17 cellular contexts compared by ENCODE assay signal in the genomic region with DNA sequence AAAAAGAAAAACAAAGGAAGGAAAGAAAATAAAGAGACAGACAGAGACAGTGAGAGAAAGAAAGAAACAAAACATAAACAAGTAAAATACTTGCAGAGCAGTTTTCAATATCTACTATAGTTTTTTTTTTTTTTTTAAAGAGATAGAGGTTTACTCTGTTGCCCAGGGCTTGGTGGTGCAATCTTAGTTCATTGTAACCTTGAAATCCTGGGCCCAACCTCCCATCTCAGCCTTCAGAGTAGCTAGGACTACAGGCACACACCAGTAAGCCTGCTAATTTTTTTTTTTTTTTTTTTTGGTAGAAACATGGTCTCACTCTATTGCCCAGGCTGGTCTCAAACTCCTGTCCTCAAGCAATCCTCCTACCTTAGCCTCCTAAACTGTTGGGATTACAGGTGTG. TPM values are rescaled to one million over a fixed set of nuclear protein-coding genes. Genes with fewer than 3 reads are reported as not detected.
DNase-seq lines count a peak whose midpoint lies in the region; ATAC-seq, FAIRE-seq and TF ChIP-seq lines count a peak whose summit lies in the region.
"Had no signal": no experiment of that assay in that cellular context is flagged by ENCODE, and none has a peak within 500 bp of the region (broad histone marks: within the 10 kb centered on the region; RNA-seq: fewer than 3 reads in every experiment).

No MANE protein-coding gene starts in this region.

- no peak overlapping the region for H3K4me3 Mint-ChIP-seq in CD8-positive, alpha-beta memory T cell
- H3K4me3 Mint-ChIP-seq in HFFc6 (no peak overlapping the region), memory B cell (no peak overlapping the region)
- no peak overlapping the region for H3K4me3 Mint-ChIP-seq in activated T-cell treated with anti-CD3 and anti-CD28 coated beads, Interleukin-2, amount 50 U/mL, for 4 hours
- H3K4me3 Mint-ChIP-seq: B cell; CD4-positive, alpha-beta T cell had no signal

- peaks cover 4% of the 10 kb centered on the region for H3K4me1 ChIP-seq in CD8-positive, alpha-beta memory T cell (ENCODE audit: insufficient read depth, low read length)
- no peaks in the 10 kb centered on the region for H3K4me1 ChIP-seq in K562 (replicated peaks in 1 of 2; ENCODE audit: control insufficient read depth in 2 of 2, insufficient read depth in 2 of 2, low read length in 2 of 2)

- peaks cover 55% of the 10 kb centered on the region for H3K79me2 ChIP-seq in K562 (ENCODE audit: control insufficient read depth, insufficient read depth, low read length)

- TF ChIP-seq CTCF in HFFc6 (IDR thresholded peaks at IDR 0.05) (no peak), K562 (IDR thresholded peaks at IDR 0.05 in 2 of 3, conservative IDR thresholded peaks at IDR 0.05 in 1 of 3; ENCODE audit: insufficient read depth in 2 of 3, low read depth in 1 of 3, low read length in 3 of 3) (no peak)

- peaks cover 13 to 37% (median 16%) of the 10 kb centered on the region in 3 donors for H3K36me3 Mint-ChIP-seq in CD8-positive, alpha-beta memory T cell
- H3K36me3 Mint-ChIP-seq in HFFc6 (ENCODE audit: low read depth) = peaks cover 18% of the 10 kb centered on the region
- peaks cover 22% of the 10 kb centered on the region for H3K36me3 Mint-ChIP-seq in memory B cell
- peaks cover 24% of the 10 kb centered on the region for H3K36me3 Mint-ChIP-seq in activated T-cell treated with anti-CD3 and anti-CD28 coated beads, Interleukin-2, amount 50 U/mL, for 4 hours (ENCODE audit: insufficient read depth)

- no peak overlapping the region for H3K4me3 ChIP-seq in CD8-positive, alpha-beta memory T cell (ENCODE audit: low read length)
- no peak overlapping the region for H3K4me3 ChIP-seq in K562
- H3K4me3 ChIP-seq: GM12878, GM23248 had no signal

- no peak for TF ChIP-seq POLR2A in K562 (conservative IDR thresholded peaks at IDR 0.05)

- H4K20me1 ChIP-seq in K562 (replicated peaks; ENCODE audit: control insufficient read depth, insufficient read depth, low read length) = no peaks in the 10 kb centered on the region

- H3K9ac ChIP-seq in K562 (ENCODE audit: insufficient read depth in 1 of 2, low read depth in 2 of 2, low read length in 2 of 2) = no peak overlapping the region
- H3K9ac ChIP-seq: GM23248 had no signal

- H3K27ac Mint-ChIP-seq in CD8-positive, alpha-beta memory T cell = peak overlapping the region in 5 of 8 donors; percentile 30 to 80 (median 51)
- 0 out of 2 replicates have a peak overlapping the region, but pooled peaks have one; percentile 11 for H3K27ac Mint-ChIP-seq in HFFc6
- H3K27ac Mint-ChIP-seq in memory B cell = peak overlapping the region; percentile 48

- no peak overlapping the region for H3K4me2 ChIP-seq in K562 (ENCODE audit: insufficient read depth, low read length)

- no peaks in the 10 kb centered on the region for H3K27me3 Mint-ChIP-seq in CD8-positive, alpha-beta memory T cell
- H3K27me3 Mint-ChIP-seq in HFFc6 (ENCODE audit: insufficient read depth) (no peaks in the 10 kb centered on the region), memory B cell (no peaks in the 10 kb centered on the region)
- H3K27me3 Mint-ChIP-seq in activated T-cell treated with anti-CD3 and anti-CD28 coated beads, Interleukin-2, amount 50 U/mL, for 4 hours (ENCODE audit: low read depth) = no peaks in the 10 kb centered on the region
- H3K27me3 Mint-ChIP-seq: B cell; CD4-positive, alpha-beta T cell had no signal

- no TSS peak for BruUV-seq in K562 (replicated peaks; lab: Mats Ljungman, UMichigan)

- no peaks in the 10 kb centered on the region for H3K9me3 Mint-ChIP-seq in CD8-positive, alpha-beta memory T cell
- peaks cover 10% of the 10 kb centered on the region for H3K9me3 Mint-ChIP-seq in HFFc6
- peaks cover 2% of the 10 kb centered on the region for H3K9me3 Mint-ChIP-seq in memory B cell
- H3K9me3 Mint-ChIP-seq in activated T-cell treated with anti-CD3 and anti-CD28 coated beads, Interleukin-2, amount 50 U/mL, for 4 hours = peaks cover 9% of the 10 kb centered on the region

- CTCF ChIA-PET in CD8-positive, alpha-beta memory T cell (lab: Charles Lee) = no interaction called here
- CTCF ChIA-PET in K562 (lab: Yijun Ruan, JAX; ENCODE audit: low intra/inter-chr PET ratio) = no interaction called here

- H3K9me1 ChIP-seq in K562 (ENCODE audit: control insufficient read depth, insufficient read depth, low read length) = no peaks in the 10 kb centered on the region

- H3K27ac ChIP-seq in CD8-positive, alpha-beta memory T cell (ENCODE audit: low read depth, low read length) = no peak overlapping the region
- no peak overlapping the region for H3K27ac ChIP-seq in K562 (ENCODE audit: extremely low read depth, low read depth, low read length)
- H3K27ac ChIP-seq: GM23248, HL-60 had no signal

- H3K4me1 Mint-ChIP-seq in CD8-positive, alpha-beta memory T cell = peaks cover 34 to 52% (median 39%) of the 10 kb centered on the region in 3 donors
- H3K4me1 Mint-ChIP-seq in HFFc6 (ENCODE audit: low read depth) (no peaks in the 10 kb centered on the region), memory B cell (peaks cover 14% of the 10 kb centered on the region)
- peaks cover 19% of the 10 kb centered on the region for H3K4me1 Mint-ChIP-seq in activated T-cell treated with anti-CD3 and anti-CD28 coated beads, Interleukin-2, amount 50 U/mL, for 4 hours (ENCODE audit: low read depth)

- POLR2A ChIA-PET in CD8-positive, alpha-beta memory T cell (lab: Charles Lee) = no interaction called here
- POLR2A ChIA-PET in K562 (lab: Yijun Ruan, JAX) = no interaction called here

- no peak for TF ChIP-seq EP300 in K562 (IDR thresholded peaks at IDR 0.05; ENCODE audit: low read length)

- DNase-seq in CD8-positive, alpha-beta memory T cell = no peak
- DNase-seq in HFFc6 (no peak), K562 (ENCODE audit: extremely low read depth in 1 of 4, low spot score in 3 of 4) (no peak), memory B cell (ENCODE audit: low spot score in 2 of 2) (no peak)
- no peak for DNase-seq in activated T-cell treated with anti-CD3 and anti-CD28 coated beads, Interleukin-2, amount 50 U/mL, for 4 hours
- DNase-seq: C1 segment of cervical spinal cord; CD4-positive, alpha-beta T cell; DMS79; GM23248 had no signal

- intact Hi-C loops in K562 (cut with micrococcal nuclease) = no loop called here

- peaks cover 3% of the 10 kb centered on the region for H3K36me3 ChIP-seq in CD8-positive, alpha-beta memory T cell (ENCODE audit: insufficient read depth, low read length)
- H3K36me3 ChIP-seq in K562 (ENCODE audit: control insufficient read depth, insufficient read depth, low read length) = peaks cover 42% of the 10 kb centered on the region; the same call in 2 of the 3 replicates

- no peak for FAIRE-seq in K562 (lab: Jason Lieb, UNC)
- FAIRE-seq: A204.1, H54 had no signal

- TF ChIP-seq RAD21 in K562 (CRISPR knock-in tag; conservative IDR thresholded peaks at IDR 0.05 in 1 of 2, IDR thresholded peaks at IDR 0.05 in 1 of 2) = no peak

- no peak overlapping the region for H2AFZ ChIP-seq in K562 (ENCODE audit: low read depth, low read length)
- H2AFZ ChIP-seq: GM23248 had no signal

- H3K27me3 ChIP-seq in CD8-positive, alpha-beta memory T cell (ENCODE audit: insufficient read depth, low read length, poor library complexity, severe bottlenecking) = no peaks in the 10 kb centered on the region
- H3K27me3 ChIP-seq in K562 (ENCODE audit: control insufficient read depth in 2 of 2, insufficient read depth in 2 of 2, low read length in 2 of 2) = no peaks in the 10 kb centered on the region

- no peaks in the 10 kb centered on the region for H3K9me3 ChIP-seq in CD8-positive, alpha-beta memory T cell (ENCODE audit: low read length)
- H3K9me3 ChIP-seq in K562 (replicated peaks; ENCODE audit: control insufficient read depth, insufficient read depth, low read depth, low read length) = peaks cover 4% of the 10 kb centered on the region; the same call in 1 of the 2 replicates

- ATAC-seq in K562 (peak; percentile 52), memory B cell (ENCODE audit: low read depth) (no peak), GM18502 (IDR thresholded peaks at IDR 0.05; ENCODE audit: poor library complexity, unreplicated experiment) (no peak), HG03378 (IDR thresholded peaks at IDR 0.05; ENCODE audit: unreplicated experiment) (no peak)
- ATAC-seq in activated CD4-positive, CD25-positive, alpha-beta regulatory T cell treated with anti-CD3 and anti-CD28 coated beads, Interleukin-2, amount 50 U/mL, for 24 hours = no peak
- no peak for ATAC-seq in activated T-cell treated with anti-CD3 and anti-CD28 coated beads, Interleukin-2, amount 50 U/mL, for 4 hours
- ATAC-seq: GM12878 had no signal

- in situ Hi-C loops in K562 (cut with MboI) = no loop called here

TF ChIP-seq in K562, 482 proteins besides CTCF, POLR2A, EP300 and RAD21 (continues in another document):
- TF ChIP-seq MXI1 (IDR thresholded peaks at IDR 0.05; ENCODE audit: low read depth, low read length) (no peak), MCM5 (IDR thresholded peaks at IDR 0.05; ENCODE audit: low read depth) (no peak), ATF1 (CRISPR knock-in tag; IDR thresholded peaks at IDR 0.05) (no peak), ATF1 (tag; IDR thresholded peaks at IDR 0.05) (no peak), TOE1 (IDR thresholded peaks at IDR 0.05; ENCODE audit: borderline replicate concordance) (no peak), TOE1 (CRISPR knock-in tag; IDR thresholded peaks at IDR 0.05; ENCODE audit: borderline replicate concordance, low read depth) (no peak), ELF2 (CRISPR knock-in tag; IDR thresholded peaks at IDR 0.05) (no peak)

RNA-seq across cellular contexts. Expression of a gene that starts 23.1 kb away (rescaled TPM):
- total RNA-seq in CD8-positive, alpha-beta memory T cell = 10 to 100 TPM; 47.0 to 53.8 TPM
- 13.7 TPM for polyA plus RNA-seq in CD8-positive, alpha-beta memory T cell
- 10 to 100 TPM; 32.8 to 37.6 (median 34.8) TPM for total RNA-seq in HFFc6 (2021; fragmentation: NEBNext Ultra II Directional; extraction: Animal tissue kit (Norgen Biotek cat#: 25700))
- total RNA-seq in K562 (2011; cell fraction: chromatin; rRNA removed; ENCODE audit: low replicate concordance) = 196 and 554 TPM in 2 replicates
- total RNA-seq in K562 (2011; cell fraction: nucleolus; rRNA removed) = 76.7 and 94.2 TPM in 2 replicates
- 172 and 229 TPM in 2 replicates for total RNA-seq in K562 (2011; cell fraction: nucleoplasm; rRNA removed)
- total RNA-seq in K562 (2014; rRNA removed) (107 and 128 TPM in 2 replicates), K562 (2014; rRNA removed; fragmentation: Illumina TruSeq; extraction: Trizol) (74.4 and 79.8 TPM in 2 replicates), K562 (2015; rRNA removed; fragmentation: Illumina TruSeq; extraction: Trizol) (69.3 and 71.8 TPM in 2 replicates), K562 (2021) (83.2 and 93.1 TPM in 2 replicates)
- polyA plus RNA-seq in K562 (2011; rRNA removed) (63.6 and 75.5 TPM in 2 replicates), K562 (2014; fragmentation: Illumina TruSeq; extraction: Trizol) (52.3 and 67.3 TPM in 2 replicates), K562 (2014; fragmentation: Nextera tagmentation; extraction: Ambion mirVana) (10 to 100 TPM; 13.5 to 17.4 TPM), K562 (2014; rRNA removed) (29.9 and 52.6 TPM in 2 replicates)
- polyA plus RNA-seq in K562 (2011; cell fraction: cytosol; rRNA removed) = 36.0 and 42.0 TPM in 2 replicates
- polyA plus RNA-seq in K562 (2011; cell fraction: nucleus; rRNA removed) = 93.2 and 98.6 TPM in 2 replicates
- 24.7 and 26.9 TPM in 2 replicates for polyA plus RNA-seq in K562 (2012)
- 286 and 297 TPM in 2 replicates for polyA minus RNA-seq in K562 (2011; rRNA and poly(A)+ RNA removed)
- 70.4 and 88.8 TPM in 2 replicates for polyA minus RNA-seq in K562 (2011; cell fraction: cytosol; rRNA and poly(A)+ RNA removed)
- 160 and 275 TPM in 2 replicates for polyA minus RNA-seq in K562 (2011; cell fraction: nucleus; rRNA and poly(A)+ RNA removed)
- total RNA-seq in activated T-cell treated with anti-CD3 and anti-CD28 coated beads, Interleukin-2, amount 50 U/mL, for 4 hours = 10 to 100 TPM; 38.2 to 51.5 (median 47.9) TPM
